In genomic region chr2:184187421-184187971, GRCh38 we compare ENCODE assay signal across 6 cellular contexts.
"Had no signal": no experiment of that assay in that cellular context is flagged by ENCODE, and none has a peak within 500 bp of the region (broad histone marks: within the 10 kb centered on the region; RNA-seq: fewer than 3 reads in every experiment).

No MANE protein-coding gene starts in this region.

- H3K27ac Mint-ChIP-seq: H9 had no signal

- H3K4me1 Mint-ChIP-seq: H9 had no signal

- H2AFZ ChIP-seq: GM23248 had no signal

- H3K4me3 Mint-ChIP-seq: H9 had no signal

- H3K4me3 ChIP-seq: GM23248 had no signal

- H3K9me3 Mint-ChIP-seq: H9 had no signal

- H3K27ac ChIP-seq: GM23248 had no signal

- FAIRE-seq: H1, H54, HTR-8/SVneo had no signal

- DNase-seq: GM23248, H9, IMR-90 had no signal

- H3K9ac ChIP-seq: GM23248 had no signal
